20 cellular contexts compared by ENCODE assay signal in genomic region chr2:32562906-32563305, GRCh38.
"Had no signal": no experiment of that assay in that cellular context is flagged by ENCODE, and none has a peak within 500 bp of the region (broad histone marks: within the 10 kb centered on the region; RNA-seq: fewer than 3 reads in every experiment).

No MANE protein-coding gene starts in this region.

- H3K9me3 ChIP-seq: thyroid gland had no signal

- H3K4me2 ChIP-seq: neural progenitor cell had no signal

- H2AFZ ChIP-seq: neural progenitor cell had no signal

- H3K27ac Mint-ChIP-seq: activated CD8-positive, alpha-beta T cell treated with anti-CD3 and anti-CD28 coated beads for 36 hours; activated naive CD4-positive, alpha-beta T cell treated with anti-CD3 and anti-CD28 coated beads, Interleukin-2, amount 10 ng/mL, durations not matched to agents 7 days and 5 days; neural progenitor cell; stimulated activated effector memory CD8-positive, alpha-beta T cell treated with anti-CD3 and anti-CD28 coated beads, Interleukin-12 subunit alpha, Interleukin-12 subunit beta, amount 100 ng/mL, for 72 hours; T-cell; WTC11 had no signal

- H3K27me3 Mint-ChIP-seq: activated CD8-positive, alpha-beta T cell treated with anti-CD3 and anti-CD28 coated beads for 36 hours; activated naive CD4-positive, alpha-beta T cell treated with anti-CD3 and anti-CD28 coated beads, Interleukin-2, amount 10 ng/mL, durations not matched to agents 7 days and 5 days; T-cell had no signal

- ATAC-seq: activated CD8-positive, alpha-beta T cell treated with anti-CD3 and anti-CD28 coated beads for 36 hours; activated T-cell treated with anti-CD3 and anti-CD28 coated beads, Interleukin-2, amount 50 U/mL, for 4 hours; foreskin keratinocyte; sciatic nerve; SK-N-SH treated with all-trans-retinoic acid at 6 μM for 48 hours; stimulated activated effector memory CD8-positive, alpha-beta T cell treated with anti-CD3 and anti-CD28 coated beads, Interleukin-12 subunit alpha, Interleukin-12 subunit beta, amount 100 ng/mL, for 72 hours; T-cell; WTC11 had no signal

- H3K27me3 ChIP-seq: cardiac muscle cell, foreskin keratinocyte, neural progenitor cell, ovary, stomach, thyroid gland had no signal

- H3K4me3 Mint-ChIP-seq: activated CD8-positive, alpha-beta T cell treated with anti-CD3 and anti-CD28 coated beads for 36 hours; activated naive CD4-positive, alpha-beta T cell treated with anti-CD3 and anti-CD28 coated beads, Interleukin-2, amount 10 ng/mL, durations not matched to agents 7 days and 5 days; activated T-cell treated with anti-CD3 and anti-CD28 coated beads, Interleukin-2, amount 50 U/mL, for 4 hours; neural progenitor cell; stimulated activated effector memory CD8-positive, alpha-beta T cell treated with anti-CD3 and anti-CD28 coated beads, Interleukin-12 subunit alpha, Interleukin-12 subunit beta, amount 100 ng/mL, for 72 hours; T-cell; WTC11 had no signal

- H3K4me1 Mint-ChIP-seq: neural progenitor cell had no signal

- H3K27ac ChIP-seq: cardiac muscle cell, foreskin keratinocyte, left ventricle myocardium inferior, neural progenitor cell, ovary, stomach, thyroid gland had no signal

- DNase-seq: activated CD4-positive, alpha-beta T cell treated with anti-CD3 and anti-CD28 coated beads for 4 hours; activated CD8-positive, alpha-beta T cell treated with anti-CD3 and anti-CD28 coated beads for 36 hours; activated effector memory CD4-positive, alpha-beta T cell treated with Interleukin-2 at 50 U/mL for 16 hours; activated naive CD4-positive, alpha-beta T cell treated with anti-CD3 and anti-CD28 coated beads, Interleukin-2, amount 10 ng/mL, durations not matched to agents 7 days and 5 days; activated T-cell treated with anti-CD3 and anti-CD28 coated beads, Interleukin-2, amount 50 U/mL, for 4 hours; foreskin keratinocyte; kidney; left ventricle myocardium inferior; mammary epithelial cell; ovary; stimulated activated CD4-positive, alpha-beta T cell treated with anti-CD3 and anti-CD28 coated beads, Interleukin-4, amount 100 ng/mL, for 24 hours; stomach; T-cell; thyroid gland had no signal

- H3K4me3 ChIP-seq: cardiac muscle cell, left ventricle myocardium inferior, neural progenitor cell, ovary, stomach, thyroid gland had no signal

- H3K9ac ChIP-seq: neural progenitor cell had no signal

- H3K4me1 ChIP-seq: foreskin keratinocyte, neural progenitor cell, thyroid gland had no signal

- H3K36me3 ChIP-seq: ovary had no signal

- H3K9me3 Mint-ChIP-seq: activated T-cell treated with anti-CD3 and anti-CD28 coated beads, Interleukin-2, amount 50 U/mL, for 4 hours; stimulated activated effector memory CD8-positive, alpha-beta T cell treated with anti-CD3 and anti-CD28 coated beads, Interleukin-12 subunit alpha, Interleukin-12 subunit beta, amount 100 ng/mL, for 72 hours had no signal
